Comparison of ENCODE assay signal across 10 cellular contexts in the genomic region with DNA sequence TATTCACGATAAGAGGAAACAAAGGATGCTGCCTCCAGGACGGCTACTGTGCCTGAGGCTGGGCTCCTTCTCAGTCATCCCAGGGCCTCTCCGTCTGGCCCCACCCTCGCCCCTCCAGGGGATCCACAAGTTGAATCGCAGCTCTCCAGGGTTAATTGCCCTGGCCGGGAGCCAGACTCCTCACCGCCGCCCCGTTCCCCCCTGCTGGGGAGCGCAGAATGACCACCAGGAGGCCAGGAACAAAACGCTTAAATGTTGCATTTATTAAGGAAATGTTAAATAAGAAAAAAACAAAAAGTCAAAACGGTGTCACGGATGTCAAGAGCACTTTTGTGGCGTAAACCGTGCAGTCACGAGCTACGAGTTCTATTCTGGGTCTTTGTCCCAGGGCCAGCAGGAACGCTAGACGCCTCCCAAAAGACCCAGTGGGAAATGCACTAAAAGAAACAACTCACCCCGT. TPM values are rescaled to one million over a fixed set of nuclear protein-coding genes. Genes with fewer than 3 reads are reported as not detected.
DNase-seq lines count a peak whose midpoint lies in the region; ATAC-seq and TF ChIP-seq lines count a peak whose summit lies in the region.
"Had no signal": no experiment of that assay in that cellular context is flagged by ENCODE, and none has a peak within 500 bp of the region (broad histone marks: within the 10 kb centered on the region; RNA-seq: fewer than 3 reads in every experiment).

No MANE protein-coding gene starts in this region.

- peaks cover 14% of the 10 kb centered on the region for H3K27me3 Mint-ChIP-seq in glutamatergic neuron (ENCODE audit: unreplicated experiment)

- no peaks in the 10 kb centered on the region for H3K36me3 ChIP-seq in gastrocnemius medialis

- no peaks in the 10 kb centered on the region for H3K9me3 ChIP-seq in gastrocnemius medialis

- intact Hi-C loops in gastrocnemius medialis (cut with DNase I; ENCODE audit: low total_unique reads): loop anchor here (5.0 kb wide), 1 partner anchor 1440 kb away; no protein-coding TSS in a partner anchor

- TF ChIP-seq CTCF in glutamatergic neuron (IDR thresholded peaks at IDR 0.05; ENCODE audit: partially characterized antibody, unreplicated experiment) (peak; percentile 48), gastrocnemius medialis (IDR thresholded peaks at IDR 0.05 in 4 of 5, conservative IDR thresholded peaks at IDR 0.05 in 1 of 5) (no peak), RWPE1 (conservative IDR thresholded peaks at IDR 0.05; ENCODE audit: low read depth) (no peak)

- H3K4me3 ChIP-seq in gastrocnemius medialis: peak overlapping the region; percentile 43 to 74 (median 55)

- in situ Hi-C loops in gastrocnemius medialis (cut with MboI; ENCODE audit: low sequenced_read_pairs in 4 of 4): no loop called here

- CTCF ChIA-PET in RWPE1 (lab: Yijun Ruan, JAX): interaction anchor here (0.7 to 1.1 kb wide), 2 partner anchors 129 to 618 kb away, joined by 3 to 4 read pairs; no protein-coding TSS in a partner anchor

- H3K27ac ChIP-seq in gastrocnemius medialis: no peak overlapping the region
- H3K27ac ChIP-seq in RWPE1: no peak overlapping the region

- H3K4me1 Mint-ChIP-seq in glutamatergic neuron (ENCODE audit: low read depth, unreplicated experiment): peaks cover 14% of the 10 kb centered on the region

- POLR2A ChIA-PET in RWPE1 (lab: Yijun Ruan, JAX; ENCODE audit: low non-redundant PET): no interaction called here

- peak overlapping the region; percentile 94 for H3K4me3 Mint-ChIP-seq in glutamatergic neuron (ENCODE audit: unreplicated experiment)

- TF ChIP-seq POLR2A in gastrocnemius medialis (IDR thresholded peaks at IDR 0.05): no peak

- DNase-seq in NCI-H1436 (lab: John Stamatoyannopoulos, UW) (peak; percentile 69), NCI-H1436 treated with DMSO at 0.1 percent for 48 hours (lab: John Stamatoyannopoulos, UW) (no peak), NCI-H345 treated with DMSO at 0.1 percent for 48 hours (lab: John Stamatoyannopoulos, UW; ENCODE audit: unreplicated experiment) (peak; percentile 95), glutamatergic neuron (peak; percentile 71), gastrocnemius medialis (no peak), H4 (ENCODE audit: low spot score) (no peak), RWPE1 (ENCODE audit: low spot score) (no peak)
- DNase-seq in stimulated activated CD4-positive, alpha-beta T cell treated with anti-CD3 and anti-CD28 coated beads, Interleukin-15, amount 100 ng/mL, for 24 hours: no peak

- H3K4me1 ChIP-seq in gastrocnemius medialis: peaks cover 16% of the 10 kb centered on the region in 2 donors

- peaks cover 42 to 67% (median 67%) of the 10 kb centered on the region in 3 donors for H3K27me3 ChIP-seq in gastrocnemius medialis

- no peaks in the 10 kb centered on the region for H3K36me3 Mint-ChIP-seq in glutamatergic neuron (ENCODE audit: unreplicated experiment)

- peak overlapping the region; percentile 97 for H3K27ac Mint-ChIP-seq in glutamatergic neuron (ENCODE audit: unreplicated experiment)
- H3K27ac Mint-ChIP-seq: dendritic cell treated with granulocyte-macrophage colony-stimulating factor and Interleukin-4, amounts not matched to agents 40 ng/mL and 50 ng/mL, for 4 days had no signal

- peaks cover 8% of the 10 kb centered on the region for H3K9me3 Mint-ChIP-seq in glutamatergic neuron (ENCODE audit: unreplicated experiment)
- H3K9me3 Mint-ChIP-seq: dendritic cell treated with granulocyte-macrophage colony-stimulating factor and Interleukin-4, amounts not matched to agents 40 ng/mL and 50 ng/mL, for 4 days had no signal

- ATAC-seq in gastrocnemius medialis: no peak

RNA-seq across cellular contexts. Expression of a gene that starts 1.4 kb away (rescaled TPM):
- total RNA-seq in glutamatergic neuron (ENCODE audit: unreplicated experiment) (95.9 TPM), gastrocnemius medialis (not detected)
- total RNA-seq in H4 (2014; rRNA removed; shearing (Covaris generic)): 0.29 TPM in 1 of 2 replicates, not detected in the other
- total RNA-seq: RPMI7951 had no signal

Comparison
In these comparisons a context has a peak if more than half of its experiments do, and no peak if none do; other contexts are left out.
1. DNase-seq: peak in NCI-H1436 (single experiment), NCI-H345 treated with DMSO at 0.1 percent for 48 hours (single experiment) and glutamatergic neuron (single experiment); none in NCI-H1436 treated with DMSO at 0.1 percent for 48 hours (single experiment), gastrocnemius medialis (0 of 2), stimulated activated CD4-positive, alpha-beta T cell treated with anti-CD3 and anti-CD28 coated beads, Interleukin-15, amount 100 ng/mL, for 24 hours (single experiment), H4 (single experiment) and RWPE1 (single experiment).
2. RNA of a gene that starts 1.4 kb away (total RNA-seq): 95.9 TPM in glutamatergic neuron (single experiment); 0.29 TPM in H4 and not detected in gastrocnemius medialis; every median in the first group is over 10 times any median in the second.